In genomic region chr20:19936801-19937583, GRCh38 we compare ENCODE assay signal across 8 cellular contexts.
DNase-seq lines count a peak whose midpoint lies in the region; ATAC-seq, FAIRE-seq and TF ChIP-seq lines count a peak whose summit lies in the region.

No MANE protein-coding gene starts in this region.

- no peaks in the 10 kb centered on the region for H3K36me3 Mint-ChIP-seq in CD8-positive, alpha-beta T cell
- no peaks in the 10 kb centered on the region for H3K36me3 Mint-ChIP-seq in activated T-helper 17 cell treated with anti-CD3 and anti-CD28 coated beads, Interleukin-2, amount 50 U/mL, for 72 hours (ENCODE audit: low read depth)
- no peaks in the 10 kb centered on the region for H3K36me3 Mint-ChIP-seq in Calu3 (ENCODE audit: insufficient read depth, unreplicated experiment)

- no peaks in the 10 kb centered on the region for H3K27me3 ChIP-seq in CD8-positive, alpha-beta T cell (ENCODE audit: insufficient read depth, low read length)

- H3K9me3 Mint-ChIP-seq in CD8-positive, alpha-beta T cell, result no peaks in the 10 kb centered on the region
- H3K9me3 Mint-ChIP-seq in activated T-helper 17 cell treated with anti-CD3 and anti-CD28 coated beads, Interleukin-2, amount 50 U/mL, for 72 hours, result no peaks in the 10 kb centered on the region
- no peaks in the 10 kb centered on the region for H3K9me3 Mint-ChIP-seq in Calu3 (ENCODE audit: low read depth, unreplicated experiment)

- no TSS peak for BruUV-seq in Calu3 (replicated peaks; lab: Mats Ljungman, UMichigan)

- POLR2A ChIA-PET in CD8-positive, alpha-beta T cell (lab: Charles Lee), result interaction anchor here (1.1 kb wide), 1 partner anchor 40 kb away, joined by 3 read pairs; no protein-coding TSS in a partner anchor

- peak; percentile 23 for ATAC-seq in CD8-positive, alpha-beta T cell
- peak; percentile 26 for ATAC-seq in HG03045 (IDR thresholded peaks at IDR 0.05; ENCODE audit: unreplicated experiment)
- peak; percentile 51 for ATAC-seq in activated T-helper 17 cell treated with anti-CD3 and anti-CD28 coated beads, Interleukin-2, amount 50 U/mL, for 72 hours (replicated peaks)
- no peak for ATAC-seq in HG02759 (IDR thresholded peaks at IDR 0.05; ENCODE audit: unreplicated experiment)

- intact Hi-C loops in CD8-positive, alpha-beta T cell (cut with DNase I, micrococcal nuclease), result no loop called here
- intact Hi-C loops in Calu3 (cut with micrococcal nuclease; ENCODE audit: unreplicated experiment), result no loop called here

- no peak overlapping the region for H3K27ac ChIP-seq in CD8-positive, alpha-beta T cell (ENCODE audit: low read depth, low read length)

- FAIRE-seq in urothelium cell line (lab: Jason Lieb, UNC), result no peak

- H3K27ac Mint-ChIP-seq in CD8-positive, alpha-beta T cell, result no peak overlapping the region
- peak overlapping the region; percentile 75 for H3K27ac Mint-ChIP-seq in activated T-helper 17 cell treated with anti-CD3 and anti-CD28 coated beads, Interleukin-2, amount 50 U/mL, for 72 hours
- H3K27ac Mint-ChIP-seq in Calu3 (ENCODE audit: unreplicated experiment), result no peak overlapping the region

- H3K4me1 ChIP-seq in CD8-positive, alpha-beta T cell (ENCODE audit: insufficient read depth, low read length), result peaks cover 5% of the 10 kb centered on the region

- peaks cover 33% of the 10 kb centered on the region for H3K27me3 Mint-ChIP-seq in CD8-positive, alpha-beta T cell (ENCODE audit: low read depth)
- H3K27me3 Mint-ChIP-seq in activated T-helper 17 cell treated with anti-CD3 and anti-CD28 coated beads, Interleukin-2, amount 50 U/mL, for 72 hours, result peaks cover 19% of the 10 kb centered on the region
- no peaks in the 10 kb centered on the region for H3K27me3 Mint-ChIP-seq in Calu3 (ENCODE audit: unreplicated experiment)

- no peak for TF ChIP-seq CTCF in CD8-positive, alpha-beta T cell (IDR thresholded peaks at IDR 0.05)
- TF ChIP-seq CTCF in Calu3 (IDR thresholded peaks at IDR 0.05; ENCODE audit: unreplicated experiment), result no peak

- CTCF ChIA-PET in CD8-positive, alpha-beta T cell (lab: Charles Lee), result no interaction called here
- CTCF ChIA-PET in Calu3 (lab: Charles Lee), result no interaction called here

- H3K4me3 ChIP-seq in CD8-positive, alpha-beta T cell (ENCODE audit: low read depth, low read length), result no peak overlapping the region

- DNase-seq in CD8-positive, alpha-beta T cell, result peak in 2 of 7 experiments; percentile 12 to 20
- peak; percentile 82 to 84 for DNase-seq in lung microvascular endothelial cell (ENCODE audit: low read depth in 2 of 2)
- no peak for DNase-seq in activated gamma-delta T cell (lab: John Stamatoyannopoulos, UW)
- no peak for DNase-seq in urothelium cell line (ENCODE audit: low spot score)
- no peak for DNase-seq in Calu3

- no peaks in the 10 kb centered on the region for H3K36me3 ChIP-seq in CD8-positive, alpha-beta T cell (ENCODE audit: insufficient read depth, low read length)

- peaks cover 24% of the 10 kb centered on the region for H3K4me1 Mint-ChIP-seq in CD8-positive, alpha-beta T cell (ENCODE audit: low read depth)
- H3K4me1 Mint-ChIP-seq in activated T-helper 17 cell treated with anti-CD3 and anti-CD28 coated beads, Interleukin-2, amount 50 U/mL, for 72 hours, result peaks cover 23% of the 10 kb centered on the region
- H3K4me1 Mint-ChIP-seq in Calu3 (ENCODE audit: low read depth, unreplicated experiment), result peaks cover 8% of the 10 kb centered on the region

- H3K4me3 Mint-ChIP-seq in CD8-positive, alpha-beta T cell, result peak overlapping the region; percentile 63
- H3K4me3 Mint-ChIP-seq in activated T-helper 17 cell treated with anti-CD3 and anti-CD28 coated beads, Interleukin-2, amount 50 U/mL, for 72 hours, result peak overlapping the region; percentile 72
- no peak overlapping the region for H3K4me3 Mint-ChIP-seq in Calu3 (ENCODE audit: low read depth, unreplicated experiment)

- no peaks in the 10 kb centered on the region for H3K9me3 ChIP-seq in CD8-positive, alpha-beta T cell (ENCODE audit: low read length)

Comparison
In these comparisons a context has a peak if more than half of its experiments do, and no peak if none do; other contexts are left out.
1. DNase-seq: peak in lung microvascular endothelial cell (2 of 2); none in activated gamma-delta T cell (single experiment), urothelium cell line (single experiment) and Calu3 (single experiment).